23 cellular contexts compared by ENCODE assay signal in genomic region chr13:94679614-94680013, GRCh38. TPM values are rescaled to one million over a fixed set of nuclear protein-coding genes. Genes with fewer than 3 reads are reported as not detected.
"Had no signal": no experiment of that assay in that cellular context is flagged by ENCODE, and none has a peak within 500 bp of the region (broad histone marks: within the 10 kb centered on the region; RNA-seq: fewer than 3 reads in every experiment).

No MANE protein-coding gene starts in this region.

- H2AFZ ChIP-seq: PC-9 had no signal

- H3K4me2 ChIP-seq: PC-9 had no signal

- H3K4me1 ChIP-seq: Peyer's patch, SJCRH30 had no signal

- H3K36me3 ChIP-seq: MG63, Peyer's patch, SJCRH30 had no signal

- H3K4me3 ChIP-seq: MG63, PC-9, Peyer's patch, SJCRH30 had no signal

- ATAC-seq: Right ventricle myocardium inferior had no signal

- H3K27me3 ChIP-seq: Peyer's patch, SJCRH30 had no signal

- DNase-seq: Karpas-422, KG1, MG63, NCI-H1092 treated with DMSO at 0.1 percent for 48 hours, NCI-H1436, NCI-H187, NCI-H2029, NCI-H2081 treated with DMSO at 0.1 percent for 48 hours, NCI-H2171, NCI-H226, NCI-H446, NCI-H510A, NCI-H524 treated with DMSO at 0.1 percent for 48 hours, NCI-H69, NCI-H774, PC-9, Peyer's patch, SHP77 treated with DMSO at 0.1 percent for 48 hours, SJCRH30 had no signal

- H3K27ac ChIP-seq: HL-60, PC-9, Peyer's patch, SJCRH30 had no signal

- H3K9me3 ChIP-seq: MG63, Peyer's patch, SJCRH30 had no signal

RNA-seq across cellular contexts. Expression of gene SOX21, which starts 32.7 kb away (rescaled TPM):
- total RNA-seq: OCI-LY7, PC-9, Peyer's patch, Right ventricle myocardium inferior, RPMI7951, SJCRH30 had no signal
